In genomic region chr22:20552450-20552894, GRCh38 we compare ENCODE assay signal across 8 cellular contexts. TPM values are rescaled to one million over a fixed set of nuclear protein-coding genes. Genes with fewer than 3 reads are reported as not detected.
DNase-seq lines count a peak whose midpoint lies in the region; ATAC-seq and TF ChIP-seq lines count a peak whose summit lies in the region.

No MANE protein-coding gene starts in this region.

- peak; percentile 51 to 55 for ATAC-seq in gastrocnemius medialis
- no peak for ATAC-seq in GM21576 (IDR thresholded peaks at IDR 0.05; ENCODE audit: unreplicated experiment)
- ATAC-seq in HG03442 (IDR thresholded peaks at IDR 0.05; ENCODE audit: unreplicated experiment) = no peak

- H3K36me3 ChIP-seq in ascending aorta (peaks cover 17 to 19% of the 10 kb centered on the region in 2 donors), gastrocnemius medialis (no peaks in the 10 kb centered on the region)

- H3K27ac ChIP-seq in ascending aorta (peak overlapping the region; percentile 95 to 98), gastrocnemius medialis (peak overlapping the region; percentile 95 to 98 (median 97))

- H3K27me3 ChIP-seq in ascending aorta = no peaks in the 10 kb centered on the region
- H3K27me3 ChIP-seq in gastrocnemius medialis = no peaks in the 10 kb centered on the region

- intact Hi-C loops in ascending aorta (cut with DNase I) (loop anchor here (10.0 kb wide), 1 partner anchor 302 kb away; the partner anchor contains the start of genes PI4KA and SNAP29), gastrocnemius medialis (cut with DNase I; ENCODE audit: low total_unique reads) (loop anchor here (10.0 kb wide), 1 partner anchor 1258 kb away; the partner anchor contains the start of gene CLTCL1)

- TF ChIP-seq CTCF in ascending aorta (IDR thresholded peaks at IDR 0.05) = no peak
- no peak for TF ChIP-seq CTCF in gastrocnemius medialis (IDR thresholded peaks at IDR 0.05 in 4 of 5, conservative IDR thresholded peaks at IDR 0.05 in 1 of 5)

- H3K4me3 ChIP-seq in ascending aorta (peak overlapping the region; percentile 2 to 24), gastrocnemius medialis (peak overlapping the region in 2 of 4 donors; percentile 1 to 24)

- DNase-seq in EH (ENCODE audit: low read depth) = peak; percentile 48
- peak in 1 of 2 donors; percentile 88 for DNase-seq in ascending aorta (ENCODE audit: low spot score in 2 of 2)
- DNase-seq in iPS-NIHi11 (ENCODE audit: low spot score) = peak; percentile 4
- peak; percentile 97 to 98 for DNase-seq in gastrocnemius medialis
- DNase-seq in NCI-H1694 treated with DMSO at 0.1 percent for 48 hours (lab: John Stamatoyannopoulos, UW) = no peak
- DNase-seq in DMS53 (lab: John Stamatoyannopoulos, UW) = no peak

- peak in 1 of 2 donors; percentile 36 for TF ChIP-seq POLR2A in gastrocnemius medialis (IDR thresholded peaks at IDR 0.05)

- H3K4me1 ChIP-seq in ascending aorta = peaks cover 34 to 60% of the 10 kb centered on the region in 2 donors
- H3K4me1 ChIP-seq in gastrocnemius medialis = peaks cover 87 to 94% of the 10 kb centered on the region in 2 donors

- in situ Hi-C loops in gastrocnemius medialis (cut with MboI; ENCODE audit: low sequenced_read_pairs in 4 of 4) = no loop called here

- H3K9me3 ChIP-seq in ascending aorta = no peaks in the 10 kb centered on the region
- no peaks in the 10 kb centered on the region for H3K9me3 ChIP-seq in gastrocnemius medialis

RNA-seq across cellular contexts. Expression of gene MED15, which starts 45.1 kb away (rescaled TPM):
- total RNA-seq in ascending aorta = 204 TPM
- 10 to 100 TPM; 37.5 to 69.4 (median 52.7) TPM for total RNA-seq in gastrocnemius medialis

RNA-seq across cellular contexts. Expression of gene KLHL22, which starts 56.9 kb away (rescaled TPM):
- 63.8 TPM for total RNA-seq in ascending aorta
- total RNA-seq in gastrocnemius medialis = 10 to 100 TPM; 24.1 to 32.2 (median 28.4) TPM

Comparison
In these comparisons a context has a peak if more than half of its experiments do, and no peak if none do; other contexts are left out.
1. DNase-seq: peak in EH (single experiment), iPS-NIHi11 (single experiment) and gastrocnemius medialis (2 of 2); none in NCI-H1694 treated with DMSO at 0.1 percent for 48 hours (single experiment) and DMS53 (single experiment).
2. ATAC-seq: peak in gastrocnemius medialis (2 of 2); none in GM21576 (single experiment) and HG03442 (single experiment).